1 cellular context compared by ENCODE assay signal in the genomic region with DNA sequence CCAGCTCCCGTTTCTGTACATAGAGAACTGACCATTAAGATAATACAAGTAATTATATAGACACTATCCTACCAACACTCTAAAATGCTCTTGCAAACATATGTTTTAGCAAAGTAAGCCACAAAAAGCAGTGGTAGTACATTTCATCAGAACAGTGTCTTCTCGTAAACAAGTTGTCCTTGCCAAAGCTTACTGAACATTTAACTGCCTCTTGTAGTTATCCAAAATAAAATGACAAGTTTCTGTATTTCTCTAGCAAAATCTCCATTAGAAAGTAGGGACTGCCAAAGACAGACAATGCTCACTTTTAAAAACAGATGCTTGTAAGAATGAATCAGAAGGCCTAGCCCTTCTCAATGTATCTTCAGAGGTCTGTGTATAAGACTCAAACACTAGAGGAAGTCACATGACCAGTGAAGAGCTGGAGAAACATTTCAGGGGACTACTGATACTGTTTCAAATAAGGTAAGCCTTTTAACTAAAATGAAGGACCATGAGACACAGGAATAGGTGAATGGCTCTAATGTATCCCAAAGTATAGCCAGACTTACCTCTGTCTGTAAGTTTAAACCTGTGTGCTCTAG.
TF ChIP-seq lines count a peak whose summit lies in the region.

No MANE protein-coding gene starts in this region.

TF ChIP-seq in endothelial cell of umbilical vein, 7 proteins besides CTCF, POLR2A, EP300 and RAD21:
- no peak for TF ChIP-seq GATA2 (IDR thresholded peaks at IDR 0.05; ENCODE audit: insufficient read depth, insufficient read length, low read depth, low read length)
- no peak for TF ChIP-seq JUN (IDR thresholded peaks at IDR 0.05; ENCODE audit: borderline replicate concordance, insufficient read depth, insufficient read length, low read depth)
- TF ChIP-seq POLR2AphosphoS5 (IDR thresholded peaks at IDR 0.05; ENCODE audit: insufficient read depth, low read depth, low read length), result no peak
- no peak for TF ChIP-seq EZH2 (IDR thresholded peaks at IDR 0.05; ENCODE audit: borderline replicate concordance, low read depth, low read length, severe bottlenecking)
- TF ChIP-seq MYC (IDR thresholded peaks at IDR 0.05; ENCODE audit: low read depth, low read length), result no peak
- TF ChIP-seq, protein P1, sequence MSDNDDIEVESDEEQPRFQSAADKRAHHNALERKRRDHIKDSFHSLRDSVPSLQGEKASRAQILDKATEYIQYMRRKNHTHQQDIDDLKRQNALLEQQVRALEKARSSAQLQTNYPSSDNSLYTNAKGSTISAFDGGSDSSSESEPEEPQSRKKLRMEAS (IDR thresholded peaks at IDR 0.05; ENCODE audit: insufficient read depth, insufficient read length), result no peak
- TF ChIP-seq FOS (IDR thresholded peaks at IDR 0.05; ENCODE audit: borderline replicate concordance, insufficient read depth, low read length), result no peak
